24 cellular contexts compared by ENCODE assay signal in the genomic region with DNA sequence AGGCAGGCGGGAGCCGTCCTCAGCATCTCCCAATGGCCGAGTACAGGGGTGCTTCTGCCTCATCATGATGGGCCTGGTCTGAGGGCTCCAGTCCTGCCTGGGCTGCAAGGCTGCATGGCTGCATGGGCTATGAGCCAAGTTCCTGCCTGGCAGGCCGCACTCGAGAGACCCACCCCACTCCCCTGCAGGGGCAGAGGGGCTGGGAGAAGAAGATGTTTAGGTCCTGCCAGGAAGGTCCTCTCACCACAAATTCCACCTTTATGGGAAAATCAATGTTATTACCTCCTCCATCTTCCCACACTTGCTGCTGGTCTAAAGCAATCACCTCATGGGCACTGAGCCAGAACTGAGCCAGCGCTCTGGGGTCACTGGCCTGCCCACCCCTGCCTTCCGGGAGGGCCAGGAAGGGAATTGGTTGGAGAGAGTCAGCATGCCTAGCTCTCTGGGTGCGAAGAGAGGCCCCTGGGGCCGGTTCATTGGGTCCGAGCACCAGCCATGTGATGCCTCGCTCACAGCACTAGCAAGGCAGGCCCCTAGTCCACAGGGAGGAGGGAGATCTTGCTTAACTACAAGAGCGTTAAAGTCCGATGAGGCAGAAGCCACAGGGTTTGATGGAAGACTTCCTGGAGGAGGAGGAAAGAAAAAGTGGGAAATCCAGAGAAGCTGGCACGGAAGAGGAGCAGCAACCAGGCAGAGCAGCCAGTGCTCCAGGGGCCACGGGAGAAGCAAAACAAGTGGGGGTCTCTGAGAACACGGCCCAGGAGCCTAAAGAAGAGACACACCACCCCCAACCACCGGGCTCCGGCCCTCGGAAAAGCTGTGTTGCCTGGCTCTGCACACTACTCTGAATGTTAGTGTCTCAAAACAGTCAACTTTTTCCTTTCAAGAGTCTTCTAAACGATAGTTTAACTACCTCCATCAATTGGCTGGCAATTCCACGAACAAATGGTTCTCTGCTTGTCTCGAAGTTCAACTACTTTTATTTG.
DNase-seq lines count a peak whose midpoint lies in the region; ATAC-seq, FAIRE-seq and TF ChIP-seq lines count a peak whose summit lies in the region.
"Had no signal": no experiment of that assay in that cellular context is flagged by ENCODE, and none has a peak within 500 bp of the region (broad histone marks: within the 10 kb centered on the region; RNA-seq: fewer than 3 reads in every experiment).

No MANE protein-coding gene starts in this region.

- H4K8ac ChIP-seq in mesenchymal stem cell (ENCODE audit: low read length), result no peak overlapping the region

- no peak for TF ChIP-seq RAD21 in K562 (CRISPR knock-in tag; conservative IDR thresholded peaks at IDR 0.05 in 1 of 2, IDR thresholded peaks at IDR 0.05 in 1 of 2)

- no peak for TF ChIP-seq POLR2A in K562 (conservative IDR thresholded peaks at IDR 0.05)
- no peak for TF ChIP-seq POLR2A in esophagus squamous epithelium (IDR thresholded peaks at IDR 0.05)

- H3K9me3 ChIP-seq in K562 (replicated peaks; ENCODE audit: control insufficient read depth, insufficient read depth, low read depth, low read length), result no peaks in the 10 kb centered on the region
- H3K9me3 ChIP-seq in mesenchymal stem cell (ENCODE audit: control insufficient read depth, low read length), result no peaks in the 10 kb centered on the region
- no peaks in the 10 kb centered on the region for H3K9me3 ChIP-seq in aorta (ENCODE audit: control insufficient read depth, low read length)
- no peaks in the 10 kb centered on the region for H3K9me3 ChIP-seq in esophagus squamous epithelium
- H3K9me3 ChIP-seq: BLaER1 treated with 17β-estradiol and CSF1 and Interleukin-3, amounts not matched to agents 10 nM and 100 nM; neutrophil had no signal

- H3K9me3 Mint-ChIP-seq in activated CD4-positive, alpha-beta memory T cell treated with anti-CD3 and anti-CD28 coated beads, Interleukin-2, amount 10 ng/mL, durations not matched to agents 7 days and 5 days, result no peaks in the 10 kb centered on the region
- H3K9me3 Mint-ChIP-seq: activated T-cell treated with anti-CD3 and anti-CD28 coated beads, Interleukin-2, amount 50 U/mL, for 4 hours; stimulated activated effector memory CD8-positive, alpha-beta T cell treated with anti-CD3 and anti-CD28 coated beads, Interleukin-12 subunit alpha, Interleukin-12 subunit beta, amount 100 ng/mL, for 72 hours had no signal

- no peak for ATAC-seq in left cardiac atrium
- ATAC-seq in left ventricle myocardium superior, result no peak
- ATAC-seq in K562, result no peak
- no peak for ATAC-seq in aorta (ENCODE audit: low FRiP score)
- ATAC-seq: activated T-cell treated with anti-CD3 and anti-CD28 coated beads, Interleukin-2, amount 50 U/mL, for 4 hours; stimulated activated effector memory CD8-positive, alpha-beta T cell treated with anti-CD3 and anti-CD28 coated beads, Interleukin-12 subunit alpha, Interleukin-12 subunit beta, amount 100 ng/mL, for 72 hours had no signal

- H4K91ac ChIP-seq in mesenchymal stem cell (ENCODE audit: low read length), result peak overlapping the region; percentile 31

- intact Hi-C loops in left cardiac atrium (cut with DNase I) (no loop called here), left ventricle myocardium superior (cut with micrococcal nuclease) (no loop called here), K562 (cut with micrococcal nuclease) (no loop called here), aorta (cut with DNase I) (no loop called here), esophagus squamous epithelium (cut with DNase I) (no loop called here)

- H3K14ac ChIP-seq in mesenchymal stem cell (ENCODE audit: low read length in 2 of 2), result no peak overlapping the region

- H3K27ac ChIP-seq in K562 (ENCODE audit: extremely low read depth, low read depth, low read length) (no peak overlapping the region), mesenchymal stem cell (ENCODE audit: low read length, poor library complexity, severe bottlenecking) (no peak overlapping the region), aorta (ENCODE audit: low read depth in 1 of 2, low read length in 2 of 2) (no peak overlapping the region), esophagus squamous epithelium (no peak overlapping the region)
- H3K27ac ChIP-seq: BLaER1 treated with 17β-estradiol and CSF1 and Interleukin-3, amounts not matched to agents 10 nM and 100 nM; neutrophil had no signal

- in situ Hi-C loops in K562 (cut with MboI), result loop anchor here (25.0 kb wide), 1 partner anchor 1276 kb away; no protein-coding TSS in a partner anchor

- FAIRE-seq in K562 (lab: Jason Lieb, UNC), result no peak
- FAIRE-seq: GM12892 had no signal

- H3K36me3 Mint-ChIP-seq in activated CD4-positive, alpha-beta memory T cell treated with anti-CD3 and anti-CD28 coated beads, Interleukin-2, amount 10 ng/mL, durations not matched to agents 7 days and 5 days (ENCODE audit: low read depth), result no peaks in the 10 kb centered on the region
- H3K36me3 Mint-ChIP-seq: stimulated activated effector memory CD8-positive, alpha-beta T cell treated with anti-CD3 and anti-CD28 coated beads, Interleukin-12 subunit alpha, Interleukin-12 subunit beta, amount 100 ng/mL, for 72 hours had no signal

- H3K79me1 ChIP-seq in mesenchymal stem cell (replicated peaks; ENCODE audit: low read length, poor library complexity, severe bottlenecking), result peaks cover 1% of the 10 kb centered on the region

- H3K4ac ChIP-seq in mesenchymal stem cell (ENCODE audit: low read depth in 1 of 2, low read length in 2 of 2), result peak overlapping the region in 1 of 2 experiments; percentile 59

- 5% methylated on average over 19 of the region's 22 CpGs for WGBS in K562 (ENCODE audit: insufficient coverage, low coverage, missing lambda C conversion rate)
- WGBS in mesenchymal stem cell, result 91% methylated on average over 20 of the region's 22 CpGs
- 85 to 87% methylated on average over 21 to 22 of the region's 22 CpGs for WGBS in aorta, 2 donors
- WGBS in esophagus squamous epithelium, 2 donors, result 76 to 82% methylated on average over 13 to 15 of the region's 22 CpGs

- H3K27me3 ChIP-seq in K562 (ENCODE audit: control insufficient read depth in 2 of 2, insufficient read depth in 2 of 2, low read length in 2 of 2) (peaks cover 7 to 71% of the 10 kb centered on the region in 2 experiments; a peak in 3 of 5 replicates), mesenchymal stem cell (ENCODE audit: control insufficient read depth in 1 of 2, insufficient read depth in 1 of 2, low read length in 2 of 2) (peaks cover 0 to 2% of the 10 kb centered on the region in 2 experiments), aorta (ENCODE audit: control insufficient read depth in 1 of 2, insufficient read depth in 2 of 2, low read length in 1 of 2) (no peaks in the 10 kb centered on the region), esophagus squamous epithelium (no peaks in the 10 kb centered on the region)
- H3K27me3 ChIP-seq: BLaER1 treated with 17β-estradiol and CSF1 and Interleukin-3, amounts not matched to agents 10 nM and 100 nM had no signal

- H2BK120ac ChIP-seq in mesenchymal stem cell (ENCODE audit: low read depth, low read length), result no peak overlapping the region

- H3K4me1 ChIP-seq in K562 (replicated peaks in 1 of 2; ENCODE audit: control insufficient read depth in 2 of 2, insufficient read depth in 2 of 2, low read length in 2 of 2) (peaks cover 0 to 9% of the 10 kb centered on the region in 2 experiments; a peak in 2 of 5 replicates), mesenchymal stem cell (ENCODE audit: control insufficient read depth, insufficient read depth, low read depth, low read length) (peaks cover 26% of the 10 kb centered on the region), aorta (ENCODE audit: control insufficient read depth in 1 of 2, insufficient read depth in 2 of 2, low read length in 2 of 2) (no peaks in the 10 kb centered on the region), esophagus squamous epithelium (peaks cover 0 to 17% (median 0%) of the 10 kb centered on the region in 3 donors)
- H3K4me1 ChIP-seq: BLaER1 treated with 17β-estradiol and CSF1 and Interleukin-3, amounts not matched to agents 10 nM and 100 nM had no signal

- no peaks in the 10 kb centered on the region for H3K27me3 Mint-ChIP-seq in activated CD4-positive, alpha-beta memory T cell treated with anti-CD3 and anti-CD28 coated beads, Interleukin-2, amount 10 ng/mL, durations not matched to agents 7 days and 5 days

- H3K18ac ChIP-seq in mesenchymal stem cell (ENCODE audit: low read depth in 1 of 2, low read length in 2 of 2), result peak overlapping the region; percentile 14 to 23

- no peak for TF ChIP-seq EP300 in K562 (IDR thresholded peaks at IDR 0.05; ENCODE audit: low read length)

- BruUV-seq in K562 (replicated peaks; lab: Mats Ljungman, UMichigan), result no TSS peak

- H3K4me3 ChIP-seq in K562, result no peak overlapping the region
- no peak overlapping the region for H3K4me3 ChIP-seq in mesenchymal stem cell (ENCODE audit: insufficient read depth in 1 of 2, low read depth in 1 of 2, low read length in 2 of 2)
- no peak overlapping the region for H3K4me3 ChIP-seq in aorta (ENCODE audit: low read length in 2 of 2)
- H3K4me3 ChIP-seq in esophagus squamous epithelium, result no peak overlapping the region
- H3K4me3 ChIP-seq: BLaER1 treated with 17β-estradiol and CSF1 and Interleukin-3, amounts not matched to agents 10 nM and 100 nM; smooth muscle cell had no signal

- H3K9ac ChIP-seq in K562 (ENCODE audit: insufficient read depth in 1 of 2, low read depth in 2 of 2, low read length in 2 of 2), result no peak overlapping the region; a peak in 1 of 4 replicates
- no peak overlapping the region for H3K9ac ChIP-seq in mesenchymal stem cell (ENCODE audit: low read length)
- H3K9ac ChIP-seq: BLaER1 treated with 17β-estradiol and CSF1 and Interleukin-3, amounts not matched to agents 10 nM and 100 nM had no signal

- H2AFZ ChIP-seq in K562 (ENCODE audit: low read depth, low read length), result no peak overlapping the region
- H2AFZ ChIP-seq in mesenchymal stem cell (ENCODE audit: low read depth, low read length), result no peak overlapping the region

- no peak overlapping the region for H2BK15ac ChIP-seq in mesenchymal stem cell (ENCODE audit: low read depth, poor library complexity, severe bottlenecking)

- H3K4me3 Mint-ChIP-seq in activated CD4-positive, alpha-beta memory T cell treated with anti-CD3 and anti-CD28 coated beads, Interleukin-2, amount 10 ng/mL, durations not matched to agents 7 days and 5 days, result no peak overlapping the region
- H3K4me3 Mint-ChIP-seq: activated T-cell treated with anti-CD3 and anti-CD28 coated beads, Interleukin-2, amount 50 U/mL, for 4 hours; stimulated activated effector memory CD8-positive, alpha-beta T cell treated with anti-CD3 and anti-CD28 coated beads, Interleukin-12 subunit alpha, Interleukin-12 subunit beta, amount 100 ng/mL, for 72 hours had no signal

- TF ChIP-seq CTCF in K562 (IDR thresholded peaks at IDR 0.05 in 2 of 3, conservative IDR thresholded peaks at IDR 0.05 in 1 of 3; ENCODE audit: insufficient read depth in 2 of 3, low read depth in 1 of 3, low read length in 3 of 3) (no peak), esophagus squamous epithelium (IDR thresholded peaks at IDR 0.05) (no peak)

- DNase-seq in left cardiac atrium (peak; percentile 7), left ventricle myocardium superior (no peak), K562 (ENCODE audit: extremely low read depth in 1 of 4, low spot score in 3 of 4) (no peak), mesenchymal stem cell (no peak), aorta (peak; percentile 29 to 42), cerebellar cortex (ENCODE audit: low spot score) (no peak), esophagus squamous epithelium (lab: John Stamatoyannopoulos, UW) (no peak)
- DNase-seq in activated CD4-positive, alpha-beta memory T cell treated with anti-CD3 and anti-CD28 coated beads, Interleukin-2, amount 10 ng/mL, durations not matched to agents 7 days and 5 days, result no peak
- DNase-seq: activated CD4-positive, alpha-beta T cell treated with anti-CD3 and anti-CD28 coated beads for 4 hours; activated naive CD4-positive, alpha-beta T cell treated with anti-CD3 and anti-CD28 coated beads, Interleukin-2, amount 50 U/mL, for 16 hours; activated T-cell treated with anti-CD3 and anti-CD28 coated beads, Interleukin-2, amount 50 U/mL, for 4 hours; anterior cingulate cortex; caudate nucleus; HCEC 1CT; Kasumi-1; MV-4-11; NCI-H146; NCI-H526 treated with DMSO at 0.1 percent for 48 hours; stimulated activated CD4-positive, alpha-beta T cell treated with anti-CD3 and anti-CD28 coated beads, Interleukin-2, amount 100 ng/mL, for 48 hours had no signal

- H3K4me2 ChIP-seq in K562 (ENCODE audit: insufficient read depth, low read length), result no peak overlapping the region
- H3K4me2 ChIP-seq in mesenchymal stem cell (ENCODE audit: low read length, poor library complexity, severe bottlenecking), result no peak overlapping the region
- H3K4me2 ChIP-seq: BLaER1 treated with 17β-estradiol and CSF1 and Interleukin-3, amounts not matched to agents 10 nM and 100 nM; smooth muscle cell had no signal

- H2AK5ac ChIP-seq in mesenchymal stem cell (ENCODE audit: low read length, severe bottlenecking), result no peak overlapping the region

- peaks cover 22% of the 10 kb centered on the region for H4K20me1 ChIP-seq in K562 (replicated peaks; ENCODE audit: control insufficient read depth, insufficient read depth, low read length)

- H3K36me3 ChIP-seq in K562 (ENCODE audit: control insufficient read depth, insufficient read depth, low read length), result no peaks in the 10 kb centered on the region
- H3K36me3 ChIP-seq in mesenchymal stem cell (ENCODE audit: control insufficient read depth in 1 of 2, insufficient read depth in 2 of 2, low read depth in 1 of 2, low read length in 2 of 2), result peaks cover 0 to 10% of the 10 kb centered on the region in 2 experiments
- no peaks in the 10 kb centered on the region for H3K36me3 ChIP-seq in aorta (ENCODE audit: control insufficient read depth in 1 of 2, insufficient read depth in 2 of 2, low read length in 1 of 2)
- H3K36me3 ChIP-seq in esophagus squamous epithelium, result no peaks in the 10 kb centered on the region
- H3K36me3 ChIP-seq: neutrophil had no signal

- H2BK5ac ChIP-seq in mesenchymal stem cell (ENCODE audit: low read depth, low read length, poor library complexity, severe bottlenecking), result no peak overlapping the region

- H3K23ac ChIP-seq in mesenchymal stem cell (ENCODE audit: low read length in 2 of 2), result no peak overlapping the region

- POLR2A ChIA-PET in K562 (lab: Yijun Ruan, JAX), result no interaction called here
- POLR2A ChIA-PET in activated CD4-positive, alpha-beta memory T cell treated with anti-CD3 and anti-CD28 coated beads, Interleukin-2, amount 10 ng/mL, durations not matched to agents 7 days and 5 days (lab: Charles Lee), result no interaction called here

- CTCF ChIA-PET in K562 (lab: Yijun Ruan, JAX; ENCODE audit: low intra/inter-chr PET ratio), result no interaction called here
- CTCF ChIA-PET in activated CD4-positive, alpha-beta memory T cell treated with anti-CD3 and anti-CD28 coated beads, Interleukin-2, amount 10 ng/mL, durations not matched to agents 7 days and 5 days (lab: Charles Lee), result no interaction called here

- no peaks in the 10 kb centered on the region for H3K9me1 ChIP-seq in K562 (ENCODE audit: control insufficient read depth, insufficient read depth, low read length)

- peaks cover 10% of the 10 kb centered on the region for H3K4me1 Mint-ChIP-seq in activated CD4-positive, alpha-beta memory T cell treated with anti-CD3 and anti-CD28 coated beads, Interleukin-2, amount 10 ng/mL, durations not matched to agents 7 days and 5 days

- H3K79me2 ChIP-seq in K562 (ENCODE audit: control insufficient read depth, insufficient read depth, low read length), result no peaks in the 10 kb centered on the region

- H3K27ac Mint-ChIP-seq in activated CD4-positive, alpha-beta memory T cell treated with anti-CD3 and anti-CD28 coated beads, Interleukin-2, amount 10 ng/mL, durations not matched to agents 7 days and 5 days, result no peak overlapping the region
- H3K27ac Mint-ChIP-seq: stimulated activated effector memory CD8-positive, alpha-beta T cell treated with anti-CD3 and anti-CD28 coated beads, Interleukin-12 subunit alpha, Interleukin-12 subunit beta, amount 100 ng/mL, for 72 hours had no signal

- H2BK12ac ChIP-seq in mesenchymal stem cell (ENCODE audit: low read length in 2 of 2), result peak overlapping the region in 1 of 2 experiments; percentile 15

Comparison
In these comparisons a context has a peak if more than half of its experiments do, and no peak if none do; other contexts are left out.
1. DNase-seq: peak in left cardiac atrium (single experiment) and aorta (2 of 2); none in left ventricle myocardium superior (single experiment), K562 (0 of 4), mesenchymal stem cell (single experiment), cerebellar cortex (single experiment), activated CD4-positive, alpha-beta memory T cell treated with anti-CD3 and anti-CD28 coated beads, Interleukin-2, amount 10 ng/mL, durations not matched to agents 7 days and 5 days (single experiment) and esophagus squamous epithelium (single experiment).